8 cellular contexts compared by ENCODE assay signal in the genomic region with DNA sequence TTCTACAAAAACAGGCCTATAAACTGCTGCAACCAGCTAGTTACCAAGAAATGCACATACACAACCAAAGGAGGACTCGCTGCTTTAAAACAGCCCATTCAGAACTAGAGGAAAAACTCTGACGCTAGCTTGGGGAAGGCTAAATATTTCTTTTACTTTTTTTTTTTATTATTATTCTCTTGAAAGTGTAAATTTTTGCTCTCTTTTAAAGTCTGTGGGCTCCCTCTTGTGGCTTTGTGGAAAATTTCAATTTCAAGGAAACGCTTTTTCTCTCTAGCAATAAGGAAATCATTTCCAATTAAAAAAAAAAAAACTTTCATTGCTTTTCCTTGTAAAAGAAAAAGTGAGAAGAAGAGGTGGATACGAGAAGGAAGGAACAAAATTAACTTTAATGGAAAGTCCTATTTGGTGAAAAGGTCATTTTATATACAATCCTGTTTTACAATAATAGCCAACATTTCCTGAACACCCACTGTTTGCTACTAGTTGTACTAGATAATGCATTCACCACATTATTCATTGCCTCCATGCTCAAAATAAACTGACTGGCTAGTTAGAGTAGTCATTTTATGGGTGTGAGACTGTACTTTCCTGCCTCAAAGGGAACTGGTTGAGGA.
DNase-seq lines count a peak whose midpoint lies in the region; ATAC-seq and TF ChIP-seq lines count a peak whose summit lies in the region.

No MANE protein-coding gene starts in this region.

- H3K4me3 Mint-ChIP-seq in nephron progenitor cell = no peak overlapping the region
- no peak overlapping the region for H3K4me3 Mint-ChIP-seq in T-helper 2 cell treated with Interferon-gamma antibody and Interleukin-4, amounts not matched to agents 5 μg/mL and 100 μg/mL, for 36 hours

- H3K27me3 Mint-ChIP-seq in nephron progenitor cell (ENCODE audit: low read depth, poor library complexity) = no peaks in the 10 kb centered on the region
- H3K27me3 Mint-ChIP-seq in T-helper 2 cell treated with Interferon-gamma antibody and Interleukin-4, amounts not matched to agents 5 μg/mL and 100 μg/mL, for 36 hours (ENCODE audit: low read depth) = no peaks in the 10 kb centered on the region

- ATAC-seq in GM18498 (IDR thresholded peaks at IDR 0.05; ENCODE audit: unreplicated experiment) (no peak), HG03521 (IDR thresholded peaks at IDR 0.05; ENCODE audit: unreplicated experiment) (no peak)

- DNase-seq in NCI-H1417 (lab: John Stamatoyannopoulos, UW) (peak; percentile 2 to 47 (median 5)), NCI-H1417 treated with DMSO at 0.1 percent for 48 hours (lab: John Stamatoyannopoulos, UW) (no peak), NCI-H1105 treated with DMSO at 0.1 percent for 48 hours (lab: John Stamatoyannopoulos, UW) (peak; percentile 30), coronary artery (ENCODE audit: low spot score) (no peak), nephron progenitor cell (no peak)
- DNase-seq in T-helper 2 cell treated with Interferon-gamma antibody and Interleukin-4, amounts not matched to agents 5 μg/mL and 100 μg/mL, for 36 hours (ENCODE audit: low spot score) = no peak

- H3K27ac Mint-ChIP-seq in nephron progenitor cell = no peak overlapping the region
- no peak overlapping the region for H3K27ac Mint-ChIP-seq in T-helper 2 cell treated with Interferon-gamma antibody and Interleukin-4, amounts not matched to agents 5 μg/mL and 100 μg/mL, for 36 hours

- peaks cover 4% of the 10 kb centered on the region for H3K4me1 Mint-ChIP-seq in nephron progenitor cell
- H3K4me1 Mint-ChIP-seq in T-helper 2 cell treated with Interferon-gamma antibody and Interleukin-4, amounts not matched to agents 5 μg/mL and 100 μg/mL, for 36 hours (ENCODE audit: low read depth) = no peaks in the 10 kb centered on the region

- TF ChIP-seq CTCF in coronary artery (IDR thresholded peaks at IDR 0.05) = peak; percentile 40
- TF ChIP-seq CTCF in nephron progenitor cell (IDR thresholded peaks at IDR 0.05) = peak; percentile 73

- H3K36me3 Mint-ChIP-seq in nephron progenitor cell (ENCODE audit: low read depth) = no peaks in the 10 kb centered on the region
- H3K36me3 Mint-ChIP-seq in T-helper 2 cell treated with Interferon-gamma antibody and Interleukin-4, amounts not matched to agents 5 μg/mL and 100 μg/mL, for 36 hours (ENCODE audit: low read depth) = no peaks in the 10 kb centered on the region

- no peaks in the 10 kb centered on the region for H3K9me3 Mint-ChIP-seq in nephron progenitor cell
- H3K9me3 Mint-ChIP-seq in T-helper 2 cell treated with Interferon-gamma antibody and Interleukin-4, amounts not matched to agents 5 μg/mL and 100 μg/mL, for 36 hours = no peaks in the 10 kb centered on the region

- H3K27ac ChIP-seq in coronary artery = peak overlapping the region in 1 of 2 donors; percentile 4

- H3K4me3 ChIP-seq in coronary artery = no peak overlapping the region

Comparison
In these comparisons a context has a peak if more than half of its experiments do, and no peak if none do; other contexts are left out.
1. DNase-seq: peak in NCI-H1417 (3 of 3) and NCI-H1105 treated with DMSO at 0.1 percent for 48 hours (single experiment); none in NCI-H1417 treated with DMSO at 0.1 percent for 48 hours (single experiment), coronary artery (single experiment), nephron progenitor cell (single experiment) and T-helper 2 cell treated with Interferon-gamma antibody and Interleukin-4, amounts not matched to agents 5 μg/mL and 100 μg/mL, for 36 hours (single experiment).